ENCODE assay signal across 21 cellular contexts in genomic region chr5:140628711-140629110, GRCh38.
"Had no signal": no experiment of that assay in that cellular context is flagged by ENCODE, and none has a peak within 500 bp of the region (broad histone marks: within the 10 kb centered on the region; RNA-seq: fewer than 3 reads in every experiment).

No MANE protein-coding gene starts in this region.

- H3K79me2 ChIP-seq: hepatocyte had no signal

- H3K4me1 Mint-ChIP-seq: brain had no signal

- H3K27ac ChIP-seq: coronary artery, esophagus squamous epithelium, hepatocyte, lower lobe of right lung, spleen, testis had no signal

- H3K4me3 ChIP-seq: coronary artery, esophagus squamous epithelium, hepatocyte, lower lobe of right lung, spleen, testis, upper lobe of left lung had no signal

- H3K4me3 Mint-ChIP-seq: activated CD4-positive, alpha-beta T cell treated with anti-CD3 and anti-CD28 coated beads, Interleukin-2, amount 10 ng/mL, durations not matched to agents 24 days and 14 days; activated CD8-positive, alpha-beta T cell treated with anti-CD3 and anti-CD28 coated beads for 36 hours; activated naive CD4-positive, alpha-beta T cell treated with anti-CD3 and anti-CD28 coated beads for 36 hours; activated naive CD8-positive, alpha-beta T cell treated with anti-CD3 and anti-CD28 coated beads, Interleukin-2, amount 50 U/mL, for 24 hours; activated T-cell treated with anti-CD3 and anti-CD28 coated beads, Interleukin-2, amount 50 U/mL, for 24 hours; brain; natural killer cell; stimulated activated memory B cell treated with anti-CD40 and anti-IgM and Interleukin-4, amounts not matched to agents 10 μg/mL and 1 μg/mL and 100 μg/mL, for 72 hours had no signal

- H3K36me3 ChIP-seq: esophagus squamous epithelium, lower lobe of right lung, spleen, upper lobe of left lung had no signal

- ATAC-seq: activated CD8-positive, alpha-beta T cell treated with anti-CD3 and anti-CD28 coated beads for 36 hours; activated naive CD8-positive, alpha-beta T cell treated with anti-CD3 and anti-CD28 coated beads, Interleukin-2, amount 50 U/mL, for 24 hours; left colon; lower lobe of right lung; natural killer cell; stimulated activated memory B cell treated with anti-CD40 and anti-IgM and Interleukin-4, amounts not matched to agents 10 μg/mL and 1 μg/mL and 100 μg/mL, for 72 hours had no signal

- H3K4me2 ChIP-seq: hepatocyte had no signal

- H3K9me3 Mint-ChIP-seq: activated CD4-positive, alpha-beta T cell treated with anti-CD3 and anti-CD28 coated beads, Interleukin-2, amount 10 ng/mL, durations not matched to agents 24 days and 14 days; activated naive CD4-positive, alpha-beta T cell treated with anti-CD3 and anti-CD28 coated beads for 36 hours; activated T-cell treated with anti-CD3 and anti-CD28 coated beads, Interleukin-2, amount 50 U/mL, for 24 hours; natural killer cell; stimulated activated memory B cell treated with anti-CD40 and anti-IgM and Interleukin-4, amounts not matched to agents 10 μg/mL and 1 μg/mL and 100 μg/mL, for 72 hours had no signal

- H3K9me3 ChIP-seq: esophagus squamous epithelium, lower lobe of right lung, testis, upper lobe of left lung had no signal

- DNase-seq: activated CD4-positive, alpha-beta T cell treated with anti-CD3 and anti-CD28 coated beads, Interleukin-2, amount 10 ng/mL, durations not matched to agents 24 days and 14 days; activated CD8-positive, alpha-beta T cell treated with anti-CD3 and anti-CD28 coated beads for 36 hours; activated naive CD4-positive, alpha-beta T cell treated with anti-CD3 and anti-CD28 coated beads for 36 hours; activated naive CD8-positive, alpha-beta T cell treated with anti-CD3 and anti-CD28 coated beads, Interleukin-2, amount 50 U/mL, for 24 hours; activated T-cell treated with anti-CD3 and anti-CD28 coated beads, Interleukin-2, amount 50 U/mL, for 24 hours; anterior cingulate cortex; esophagus squamous epithelium; foreskin fibroblast; left colon; lower lobe of right lung; natural killer cell; posterior cingulate gyrus; spleen; stimulated activated CD4-positive, alpha-beta T cell treated with anti-CD3 and anti-CD28 coated beads, Interleukin-4, amount 100 ng/mL, for 4 hours; T-helper 9 cell; testis; upper lobe of left lung had no signal

- H3K27ac Mint-ChIP-seq: activated CD4-positive, alpha-beta T cell treated with anti-CD3 and anti-CD28 coated beads, Interleukin-2, amount 10 ng/mL, durations not matched to agents 24 days and 14 days; activated CD8-positive, alpha-beta T cell treated with anti-CD3 and anti-CD28 coated beads for 36 hours; activated naive CD4-positive, alpha-beta T cell treated with anti-CD3 and anti-CD28 coated beads for 36 hours; activated naive CD8-positive, alpha-beta T cell treated with anti-CD3 and anti-CD28 coated beads, Interleukin-2, amount 50 U/mL, for 24 hours; activated T-cell treated with anti-CD3 and anti-CD28 coated beads, Interleukin-2, amount 50 U/mL, for 24 hours; brain; natural killer cell; stimulated activated memory B cell treated with anti-CD40 and anti-IgM and Interleukin-4, amounts not matched to agents 10 μg/mL and 1 μg/mL and 100 μg/mL, for 72 hours had no signal

- H2AFZ ChIP-seq: hepatocyte had no signal

- H3K36me3 Mint-ChIP-seq: brain, natural killer cell had no signal

- H3K27me3 ChIP-seq: esophagus squamous epithelium, hepatocyte, testis, upper lobe of left lung had no signal
